Comparison of ENCODE assay signal across 29 cellular contexts in genomic region chr2:8798393-8798792, GRCh38.
"Had no signal": no experiment of that assay in that cellular context is flagged by ENCODE, and none has a peak within 500 bp of the region (broad histone marks: within the 10 kb centered on the region; RNA-seq: fewer than 3 reads in every experiment).

No MANE protein-coding gene starts in this region.

- H3K27me3 Mint-ChIP-seq: activated CD8-positive, alpha-beta T cell treated with anti-CD3 and anti-CD28 coated beads for 36 hours; activated naive CD8-positive, alpha-beta T cell; activated T-helper 17 cell treated with anti-CD3 and anti-CD28 coated beads, Interleukin-2, amount 50 U/mL, for 72 hours; dendritic cell treated with granulocyte-macrophage colony-stimulating factor and Interleukin-4, amounts not matched to agents 40 ng/mL and 50 ng/mL, for 4 days had no signal

- H3K4me1 Mint-ChIP-seq: endodermal cell had no signal

- H3K9me3 ChIP-seq: colonic mucosa, gastrocnemius medialis, heart left ventricle had no signal

- H3K27me3 ChIP-seq: brain microvascular endothelial cell, colonic mucosa, dorsolateral prefrontal cortex, gastrocnemius medialis, heart left ventricle had no signal

- H3K27ac ChIP-seq: brain microvascular endothelial cell, colonic mucosa, dorsolateral prefrontal cortex, heart left ventricle had no signal

- H3K4me1 ChIP-seq: colonic mucosa had no signal

- DNase-seq: activated CD4-positive, alpha-beta T cell treated with anti-CD3 and anti-CD28 coated beads for 48 hours; activated CD4-positive, alpha-beta T cell treated with anti-CD3 and anti-CD28 coated beads, Interleukin-2, amount 50 U/mL, for 1 hour; activated CD4-positive, alpha-beta T cell treated with anti-CD3 and anti-CD28 coated beads, Interleukin-2, amount 50 U/mL, for 48 hours; activated CD8-positive, alpha-beta memory T cell treated with anti-CD3 and anti-CD28 coated beads for 24 hours; activated CD8-positive, alpha-beta T cell treated with anti-CD3 and anti-CD28 coated beads for 36 hours; activated effector memory CD4-positive, alpha-beta T cell treated with Interleukin-2 at 50 U/mL for 16 hours; activated gamma-delta T cell treated with Interleukin-2 at 50 U/mL for 16 hours; activated naive CD4-positive, alpha-beta T cell treated with anti-CD3 and anti-CD28 coated beads, Interleukin-2, amount 50 U/mL, for 16 hours; activated naive CD4-positive, alpha-beta T cell treated with Interleukin-2 at 50 U/mL for 16 hours; activated T-cell treated with anti-CD3 and anti-CD28 coated beads, Interleukin-2, amount 50 U/mL, for 4 hours; amniotic stem cell; anterior cingulate cortex; brain microvascular endothelial cell; colonic mucosa; dorsolateral prefrontal cortex; effector memory CD4-positive, alpha-beta T cell; endodermal cell; foreskin fibroblast; gastrocnemius medialis; glutamatergic neuron; heart left ventricle; T-helper 1 cell; T-helper 2 cell had no signal

- H3K9me3 Mint-ChIP-seq: activated CD8-positive, alpha-beta T cell treated with anti-CD3 and anti-CD28 coated beads for 36 hours; activated T-cell treated with anti-CD3 and anti-CD28 coated beads, Interleukin-2, amount 50 U/mL, for 4 hours; activated T-helper 17 cell treated with anti-CD3 and anti-CD28 coated beads, Interleukin-2, amount 50 U/mL, for 72 hours; dendritic cell treated with granulocyte-macrophage colony-stimulating factor and Interleukin-4, amounts not matched to agents 40 ng/mL and 50 ng/mL, for 4 days; endodermal cell had no signal

- H3K4me3 Mint-ChIP-seq: activated CD8-positive, alpha-beta T cell treated with anti-CD3 and anti-CD28 coated beads for 36 hours; activated naive CD8-positive, alpha-beta T cell; activated T-cell treated with anti-CD3 and anti-CD28 coated beads, Interleukin-2, amount 50 U/mL, for 4 hours; activated T-helper 17 cell treated with anti-CD3 and anti-CD28 coated beads, Interleukin-2, amount 50 U/mL, for 72 hours; dendritic cell treated with granulocyte-macrophage colony-stimulating factor and Interleukin-4, amounts not matched to agents 40 ng/mL and 50 ng/mL, for 4 days; endodermal cell had no signal

- H3K4me3 ChIP-seq: colonic mucosa, dorsolateral prefrontal cortex, gastrocnemius medialis, heart left ventricle had no signal

- FAIRE-seq: astrocyte, bronchial epithelial cell had no signal

- ATAC-seq: activated CD8-positive, alpha-beta T cell treated with anti-CD3 and anti-CD28 coated beads for 36 hours; activated T-cell treated with anti-CD3 and anti-CD28 coated beads, Interleukin-2, amount 50 U/mL, for 4 hours; activated T-helper 17 cell treated with anti-CD3 and anti-CD28 coated beads, Interleukin-2, amount 50 U/mL, for 72 hours; esophagus mucosa; gastrocnemius medialis; heart left ventricle had no signal

- H3K27ac Mint-ChIP-seq: activated CD8-positive, alpha-beta T cell treated with anti-CD3 and anti-CD28 coated beads for 36 hours; activated naive CD8-positive, alpha-beta T cell; activated T-helper 17 cell treated with anti-CD3 and anti-CD28 coated beads, Interleukin-2, amount 50 U/mL, for 72 hours; dendritic cell treated with granulocyte-macrophage colony-stimulating factor and Interleukin-4, amounts not matched to agents 40 ng/mL and 50 ng/mL, for 4 days had no signal
